In the genomic region with DNA sequence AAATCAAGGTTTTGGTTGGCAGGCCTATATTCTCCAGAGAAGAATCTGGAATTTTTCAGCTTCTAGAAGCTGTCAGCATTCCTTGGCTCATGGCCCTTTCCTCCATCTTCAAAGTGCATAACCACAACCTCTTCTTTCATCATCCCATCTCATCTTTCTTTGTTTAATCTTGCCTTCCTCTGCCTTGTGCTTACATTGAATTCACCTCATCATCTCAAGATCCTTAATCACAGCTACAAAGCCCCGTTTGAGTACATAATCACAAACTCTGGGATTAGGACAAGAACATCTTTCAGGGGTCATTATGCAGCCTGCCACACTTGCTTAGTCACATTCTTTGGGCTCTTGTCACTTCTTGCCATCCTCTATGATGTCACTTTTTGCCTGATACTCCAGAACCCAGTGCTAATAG, we compare ENCODE assay signal across 29 cellular contexts.
DNase-seq lines count a peak whose midpoint lies in the region; ATAC-seq, FAIRE-seq and TF ChIP-seq lines count a peak whose summit lies in the region.
"Had no signal": no experiment of that assay in that cellular context is flagged by ENCODE, and none has a peak within 500 bp of the region (broad histone marks: within the 10 kb centered on the region; RNA-seq: fewer than 3 reads in every experiment).

No MANE protein-coding gene starts in this region.

- H3K9ac ChIP-seq in keratinocyte (ENCODE audit: control insufficient read depth, extremely low read depth, insufficient read depth, low read length) = no peak overlapping the region
- H3K9ac ChIP-seq: BLaER1 had no signal

- H3K4me2 ChIP-seq in keratinocyte (ENCODE audit: control insufficient read depth, extremely low read depth, insufficient read depth, low read depth, low read length) = no peak overlapping the region
- H3K4me2 ChIP-seq: BLaER1 had no signal

- TF ChIP-seq EP300 in Ishikawa (IDR thresholded peaks at IDR 0.05; ENCODE audit: borderline replicate concordance) (peak; percentile 13; the same call in 1 of the 2 replicates), esophagus muscularis mucosa (IDR thresholded peaks at IDR 0.05) (no peak)

- H3K27me3 ChIP-seq in keratinocyte (ENCODE audit: control insufficient read depth, extremely low read depth, insufficient read depth, low read length) (no peaks in the 10 kb centered on the region), esophagus muscularis mucosa (peaks cover 0 to 24% (median 0%) of the 10 kb centered on the region in 4 donors)
- H3K27me3 ChIP-seq: BLaER1, ovary had no signal

- WGBS in esophagus muscularis mucosa = 35% methylated on average over 1 of the region's 1 CpG

- H3K27ac ChIP-seq in keratinocyte (ENCODE audit: control insufficient read depth, insufficient read depth, low read length) (no peak overlapping the region), esophagus muscularis mucosa (replicated peaks in 1 of 4) (no peak overlapping the region)
- H3K27ac ChIP-seq: BLaER1, ovary had no signal

- intact Hi-C loops in esophagus muscularis mucosa (cut with DNase I) = no loop called here

- H2AFZ ChIP-seq in keratinocyte (ENCODE audit: control insufficient read depth, low read length) = no peak overlapping the region

- no peaks in the 10 kb centered on the region for H3K79me2 ChIP-seq in keratinocyte (ENCODE audit: control insufficient read depth, insufficient read depth, low read length)

- H3K9me1 ChIP-seq in keratinocyte (ENCODE audit: control insufficient read depth, extremely low read depth, insufficient read depth, low read length) = no peaks in the 10 kb centered on the region

- peaks cover 2% of the 10 kb centered on the region for H3K9me3 ChIP-seq in keratinocyte (ENCODE audit: control insufficient read depth, low read depth, low read length)
- no peaks in the 10 kb centered on the region for H3K9me3 ChIP-seq in esophagus muscularis mucosa
- H3K9me3 ChIP-seq: BLaER1, ovary had no signal

- no peak for TF ChIP-seq POLR2A in esophagus muscularis mucosa (IDR thresholded peaks at IDR 0.05; ENCODE audit: low read depth)

- TF ChIP-seq CTCF in choroid plexus epithelial cell (conservative IDR thresholded peaks at IDR 0.05; ENCODE audit: low read depth, low read length) (no peak), keratinocyte (optimal IDR thresholded peaks at IDR 0.05 in 1 of 3, IDR thresholded peaks at IDR 0.05 in 1 of 3, conservative IDR thresholded peaks at IDR 0.05 in 1 of 3; ENCODE audit: extremely low read depth in 1 of 3, insufficient read depth in 2 of 3, low read length in 3 of 3) (no peak), esophagus muscularis mucosa (IDR thresholded peaks at IDR 0.05) (no peak)

- peak; percentile 42 for DNase-seq in ELR (ENCODE audit: low read depth)
- DNase-seq in choroid plexus epithelial cell (ENCODE audit: low read depth) = peak; percentile 73
- no peak for DNase-seq in keratinocyte (ENCODE audit: low read depth, low spot score)
- no peak for DNase-seq in NCI-H2081 (lab: John Stamatoyannopoulos, UW)
- DNase-seq in esophagus muscularis mucosa (ENCODE audit: extremely low spot score) = no peak
- DNase-seq: ACHN; activated CD4-positive, alpha-beta T cell treated with anti-CD3 and anti-CD28 coated beads, Interleukin-2, amount 50 U/mL, for 1 hour; activated gamma-delta T cell treated with Interleukin-2 at 50 U/mL for 16 hours; activated naive CD8-positive, alpha-beta T cell treated with anti-CD3 and anti-CD28 coated beads, Interleukin-2, amount 50 U/mL, for 24 hours; activated T-cell treated with anti-CD3 and anti-CD28 coated beads, Interleukin-2, amount 50 U/mL, for 4 hours; cortex of kidney; GF-D8; glutamatergic neuron; H9; NCI-H1436; NCI-H446; nephron progenitor cell; ovary; Right ventricle myocardium superior; small intestine; stimulated activated CD8-positive, alpha-beta memory T cell treated with anti-CD3 and anti-CD28 coated beads, Interleukin-4, amount 100 ng/mL, for 48 hours; stimulated activated naive CD8-positive, alpha-beta T cell treated with anti-CD3 and anti-CD28 coated beads, Interleukin-15, amount 100 ng/mL, for 72 hours; SW 1271; T1000 had no signal

- no peak for TF ChIP-seq RAD21 in Ishikawa (IDR thresholded peaks at IDR 0.05; ENCODE audit: low read depth)

- dilution Hi-C loops in keratinocyte (cut with MboI; ENCODE audit: extremely low pct_ligation_motif_present, low sequenced_read_pairs) = no loop called here

- H3K36me3 ChIP-seq in keratinocyte (ENCODE audit: control insufficient read depth in 2 of 2, extremely low read depth in 1 of 2, insufficient read depth in 2 of 2, low read length in 2 of 2) (no peaks in the 10 kb centered on the region), esophagus muscularis mucosa (no peaks in the 10 kb centered on the region)
- H3K36me3 ChIP-seq: BLaER1, ovary had no signal

- peak; percentile 69 for FAIRE-seq in keratinocyte (lab: Jason Lieb, UNC)
- FAIRE-seq: small intestine had no signal

- H3K4me1 ChIP-seq in keratinocyte (ENCODE audit: control insufficient read depth, extremely low read depth, insufficient read depth, low read length) = peaks cover 28% of the 10 kb centered on the region
- H3K4me1 ChIP-seq in esophagus muscularis mucosa = no peaks in the 10 kb centered on the region
- H3K4me1 ChIP-seq: BLaER1 had no signal

- ATAC-seq in GM21529 (IDR thresholded peaks at IDR 0.05; ENCODE audit: unreplicated experiment) = no peak
- ATAC-seq: activated naive CD8-positive, alpha-beta T cell treated with anti-CD3 and anti-CD28 coated beads, Interleukin-2, amount 50 U/mL, for 24 hours; activated T-cell treated with anti-CD3 and anti-CD28 coated beads, Interleukin-2, amount 50 U/mL, for 4 hours; stimulated activated naive CD8-positive, alpha-beta T cell treated with anti-CD3 and anti-CD28 coated beads, Interleukin-15, amount 100 ng/mL, for 72 hours; WTC11 had no signal

- H3K4me3 ChIP-seq in choroid plexus epithelial cell (ENCODE audit: low read depth, low read length) (no peak overlapping the region), keratinocyte (ENCODE audit: control insufficient read depth in 2 of 3, extremely low read depth in 1 of 3, insufficient read depth in 2 of 3, low read depth in 1 of 3, low read length in 3 of 3) (no peak overlapping the region), esophagus muscularis mucosa (no peak overlapping the region)
- H3K4me3 ChIP-seq: BLaER1, lung, ovary had no signal

- no peaks in the 10 kb centered on the region for H4K20me1 ChIP-seq in keratinocyte (ENCODE audit: control insufficient read depth, extremely low read depth, insufficient read depth, low read length)
- H4K20me1 ChIP-seq: BLaER1 had no signal

TF ChIP-seq in Ishikawa, 13 proteins besides CTCF, POLR2A, EP300 and RAD21:
- TF ChIP-seq REST (IDR thresholded peaks at IDR 0.05; ENCODE audit: low read depth) = no peak
- no peak for TF ChIP-seq EGR1 (IDR thresholded peaks at IDR 0.05)
- 0 out of 2 replicates have a peak, but pooled peaks have one; percentile 13 for TF ChIP-seq NFIC (IDR thresholded peaks at IDR 0.05)
- TF ChIP-seq TEAD4 (IDR thresholded peaks at IDR 0.05) = peak; percentile 53

Comparison
In these comparisons a context has a peak if more than half of its experiments do, and no peak if none do; other contexts are left out.
1. DNase-seq: peak in ELR (single experiment) and choroid plexus epithelial cell (single experiment); none in keratinocyte (single experiment), NCI-H2081 (0 of 2) and esophagus muscularis mucosa (single experiment).